23 cellular contexts compared by ENCODE assay signal in genomic region chr16:25978227-25978626, GRCh38.
"Had no signal": no experiment of that assay in that cellular context is flagged by ENCODE, and none has a peak within 500 bp of the region (broad histone marks: within the 10 kb centered on the region; RNA-seq: fewer than 3 reads in every experiment).

No MANE protein-coding gene starts in this region.

- H3K27ac ChIP-seq: ascending aorta, RWPE1 had no signal

- H3K27me3 ChIP-seq: ascending aorta had no signal

- H3K4me1 ChIP-seq: ascending aorta had no signal

- H3K9me3 ChIP-seq: ascending aorta had no signal

- FAIRE-seq: K562, TTC549 had no signal

- H3K4me3 ChIP-seq: ascending aorta, K562 had no signal

- ATAC-seq: activated CD8-positive, alpha-beta memory T cell treated with anti-CD3 and anti-CD28 coated beads, Interleukin-2, amount 10 ng/mL, durations not matched to agents 7 days and 5 days; K562; Panc1; T-helper 17 cell had no signal

- DNase-seq: activated B cell treated with CpG ODN at 0.5 μM for 24 hours; activated CD4-positive, alpha-beta T cell treated with anti-CD3 and anti-CD28 coated beads for 1 hour; activated CD4-positive, alpha-beta T cell treated with anti-CD3 and anti-CD28 coated beads, Interleukin-2, amount 10 ng/mL, durations not matched to agents 24 days and 14 days; activated CD4-positive, alpha-beta T cell treated with anti-CD3 and anti-CD28 coated beads, Interleukin-2, amount 50 U/mL, for 48 hours; activated CD8-positive, alpha-beta memory T cell treated with anti-CD3 and anti-CD28 coated beads, Interleukin-2, amount 10 ng/mL, durations not matched to agents 7 days and 5 days; activated effector memory CD4-positive, alpha-beta T cell treated with Interleukin-2 at 50 U/mL for 16 hours; activated naive CD4-positive, alpha-beta T cell; activated T-cell treated with anti-CD3 and anti-CD28 coated beads, Interleukin-2, amount 50 U/mL, for 24 hours; amniotic stem cell; Karpas-422; NCI-H1105 treated with DMSO at 0.1 percent for 48 hours; NCI-H1436 treated with DMSO at 0.1 percent for 48 hours; NCI-H69; NK-92 treated with Interleukin-12 subunit alpha and Interleukin-12 subunit beta, amount 100 ng/mL, for 24 hours; OCI-M1; SHP77 treated with DMSO at 0.1 percent for 48 hours; T-helper 17 cell; T1000 had no signal

- H3K36me3 ChIP-seq: ascending aorta had no signal
